ENCODE assay signal across 21 cellular contexts in the genomic region with DNA sequence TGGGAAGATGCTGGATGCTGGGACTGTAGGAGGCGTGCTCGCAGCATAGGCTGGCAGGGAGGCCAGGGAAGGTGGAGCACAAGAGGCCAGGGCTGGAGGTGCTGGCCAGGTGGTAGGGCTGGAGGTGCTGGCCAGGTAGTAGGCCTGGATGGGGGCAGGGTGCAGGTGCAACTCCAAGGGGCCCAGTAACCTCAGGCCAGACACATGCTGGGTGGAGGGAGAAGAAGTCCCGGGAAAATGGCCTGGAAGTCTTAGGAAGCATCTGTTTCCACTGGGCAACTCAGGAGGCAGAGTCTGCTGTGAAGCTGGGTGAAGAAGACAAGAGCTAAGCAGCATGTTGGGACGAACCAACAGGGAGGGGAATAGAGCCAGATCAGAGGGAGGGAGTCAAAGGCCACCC.
DNase-seq lines count a peak whose midpoint lies in the region; ATAC-seq lines count a peak whose summit lies in the region.
"Had no signal": no experiment of that assay in that cellular context is flagged by ENCODE, and none has a peak within 500 bp of the region (broad histone marks: within the 10 kb centered on the region; RNA-seq: fewer than 3 reads in every experiment).

No MANE protein-coding gene starts in this region.

- no peak overlapping the region for H4K8ac ChIP-seq in neuronal stem cell (ENCODE audit: low read depth, low read length)

- no peaks in the 10 kb centered on the region for H3K79me1 ChIP-seq in neuronal stem cell (ENCODE audit: low read depth, low read length)

- no peak overlapping the region for H4K91ac ChIP-seq in neuronal stem cell (ENCODE audit: low read depth, low read length, poor library complexity)

- H3K4me2 ChIP-seq in neuronal stem cell (ENCODE audit: insufficient read depth, low read length, poor library complexity, severe bottlenecking): no peak overlapping the region
- H3K4me2 ChIP-seq: BLaER1, GM23338 had no signal

- H2BK12ac ChIP-seq in neuronal stem cell (ENCODE audit: low read length): no peak overlapping the region

- peaks cover 0 to 2% of the 10 kb centered on the region in 2 donors for H3K4me1 ChIP-seq in neuronal stem cell (ENCODE audit: control insufficient read depth in 2 of 2, insufficient read depth in 1 of 2, low read depth in 1 of 2, low read length in 2 of 2)

- H3K27me3 Mint-ChIP-seq in activated CD8-positive, alpha-beta memory T cell treated with anti-CD3 and anti-CD28 coated beads, Interleukin-2, amount 10 ng/mL, durations not matched to agents 7 days and 5 days: no peaks in the 10 kb centered on the region
- no peaks in the 10 kb centered on the region for H3K27me3 Mint-ChIP-seq in stimulated activated naive CD8-positive, alpha-beta T cell treated with anti-CD3 and anti-CD28 coated beads, Interleukin-15, amount 100 ng/mL, for 72 hours

- H3K27ac Mint-ChIP-seq in activated CD8-positive, alpha-beta memory T cell treated with anti-CD3 and anti-CD28 coated beads, Interleukin-2, amount 10 ng/mL, durations not matched to agents 7 days and 5 days: no peak overlapping the region
- H3K27ac Mint-ChIP-seq in stimulated activated naive CD8-positive, alpha-beta T cell treated with anti-CD3 and anti-CD28 coated beads, Interleukin-15, amount 100 ng/mL, for 72 hours: peak overlapping the region; percentile 17 to 65
- H3K27ac Mint-ChIP-seq: GM23338, HFFc6 had no signal

- no peaks in the 10 kb centered on the region for H3K36me3 Mint-ChIP-seq in activated CD8-positive, alpha-beta memory T cell treated with anti-CD3 and anti-CD28 coated beads, Interleukin-2, amount 10 ng/mL, durations not matched to agents 7 days and 5 days

- H3K4me3 ChIP-seq in neuronal stem cell (ENCODE audit: low read length in 2 of 2): no peak overlapping the region
- H3K4me3 ChIP-seq: BLaER1, GM12878, GM23338 had no signal

- H3K23ac ChIP-seq in neuronal stem cell (ENCODE audit: low read depth, low read length, poor library complexity): no peak overlapping the region

- no peak overlapping the region for H2AK5ac ChIP-seq in neuronal stem cell (ENCODE audit: low read depth, low read length)

- H3K36me3 ChIP-seq in neuronal stem cell (replicated peaks in 1 of 2; ENCODE audit: control insufficient read depth in 2 of 2, insufficient read depth in 2 of 2, low read length in 2 of 2): no peaks in the 10 kb centered on the region
- H3K36me3 ChIP-seq: BLaER1 had no signal

- peak; percentile 19 for DNase-seq in activated CD8-positive, alpha-beta memory T cell treated with anti-CD3 and anti-CD28 coated beads, Interleukin-2, amount 10 ng/mL, durations not matched to agents 7 days and 5 days
- DNase-seq in activated CD8-positive, alpha-beta memory T cell treated with anti-CD3 and anti-CD28 coated beads, Interleukin-2, amount 50 U/mL, for 48 hours: no peak
- DNase-seq in stimulated activated naive CD8-positive, alpha-beta T cell treated with anti-CD3 and anti-CD28 coated beads, Interleukin-15, amount 100 ng/mL, for 72 hours: no peak
- no peak for DNase-seq in stimulated activated naive CD8-positive, alpha-beta T cell treated with anti-CD3 and anti-CD28 coated beads, Interleukin-15, Interleukin-2, amounts not matched to agents 100 U/mL and 50 U/mL, for 24 hours
- DNase-seq in neuronal stem cell (ENCODE audit: low spot score) (no peak), Right ventricle myocardium inferior (ENCODE audit: missing footprints) (no peak)
- DNase-seq: 8988T; CD8-positive, alpha-beta memory T cell; COR-L47; DMS 273 treated with DMSO at 0.1 percent for 48 hours; DMS53; DND-41; EL; H7; HFFc6 had no signal

- no peak overlapping the region for H3K14ac ChIP-seq in neuronal stem cell (ENCODE audit: low read length)

- ATAC-seq in activated CD8-positive, alpha-beta memory T cell treated with anti-CD3 and anti-CD28 coated beads, Interleukin-2, amount 10 ng/mL, durations not matched to agents 7 days and 5 days: no peak
- no peak for ATAC-seq in stimulated activated naive CD8-positive, alpha-beta T cell treated with anti-CD3 and anti-CD28 coated beads, Interleukin-15, amount 100 ng/mL, for 72 hours
- ATAC-seq in stimulated activated naive CD8-positive, alpha-beta T cell treated with anti-CD3 and anti-CD28 coated beads, Interleukin-15, Interleukin-2, amounts not matched to agents 100 U/mL and 50 U/mL, for 24 hours: no peak
- ATAC-seq in Right ventricle myocardium inferior (no peak), GM21529 (IDR thresholded peaks at IDR 0.05; ENCODE audit: unreplicated experiment) (no peak)
- ATAC-seq: GM12878, GM23338, HCT116 had no signal

- H3K18ac ChIP-seq in neuronal stem cell (ENCODE audit: low read length): peak overlapping the region; percentile 81

- no peak overlapping the region for H2BK120ac ChIP-seq in neuronal stem cell (ENCODE audit: low read depth, low read length)

- no peak overlapping the region for H2AFZ ChIP-seq in neuronal stem cell (ENCODE audit: low read length)
- H2AFZ ChIP-seq: GM23338 had no signal

- intact Hi-C loops in Right ventricle myocardium inferior (cut with DNase I): no loop called here

- no peaks in the 10 kb centered on the region for H3K27me3 ChIP-seq in neuronal stem cell (ENCODE audit: control insufficient read depth in 3 of 3, insufficient read depth in 3 of 3, low read depth in 1 of 3, low read length in 3 of 3)
- H3K27me3 ChIP-seq: BLaER1 had no signal

- CTCF ChIA-PET in activated CD8-positive, alpha-beta memory T cell treated with anti-CD3 and anti-CD28 coated beads, Interleukin-2, amount 10 ng/mL, durations not matched to agents 7 days and 5 days (lab: Charles Lee): no interaction called here

- no peak overlapping the region for H3K4me3 Mint-ChIP-seq in activated CD8-positive, alpha-beta memory T cell treated with anti-CD3 and anti-CD28 coated beads, Interleukin-2, amount 10 ng/mL, durations not matched to agents 7 days and 5 days
- no peak overlapping the region for H3K4me3 Mint-ChIP-seq in stimulated activated naive CD8-positive, alpha-beta T cell treated with anti-CD3 and anti-CD28 coated beads, Interleukin-15, amount 100 ng/mL, for 72 hours
- H3K4me3 Mint-ChIP-seq: GM23338, HFFc6 had no signal

- H3K9me3 ChIP-seq in neuronal stem cell (replicated peaks in 1 of 2; ENCODE audit: control insufficient read depth in 2 of 2, insufficient read depth in 1 of 2, low read depth in 1 of 2, low read length in 2 of 2): no peaks in the 10 kb centered on the region
- H3K9me3 ChIP-seq: BLaER1 had no signal

- no peaks in the 10 kb centered on the region for H3K9me3 Mint-ChIP-seq in activated CD8-positive, alpha-beta memory T cell treated with anti-CD3 and anti-CD28 coated beads, Interleukin-2, amount 10 ng/mL, durations not matched to agents 7 days and 5 days (ENCODE audit: low read depth)
- H3K9me3 Mint-ChIP-seq in stimulated activated naive CD8-positive, alpha-beta T cell treated with anti-CD3 and anti-CD28 coated beads, Interleukin-15, amount 100 ng/mL, for 72 hours: no peaks in the 10 kb centered on the region
- H3K9me3 Mint-ChIP-seq: CD8-positive, alpha-beta memory T cell; GM23338 had no signal

- no peak overlapping the region for H3K27ac ChIP-seq in neuronal stem cell (replicated peaks; ENCODE audit: low read length)
- H3K27ac ChIP-seq: BLaER1, HL-60 had no signal

- WGBS in neuronal stem cell (ENCODE audit: extremely low coverage in 2 of 2, insufficient read length in 2 of 2, insufficient replicate concordance in 1 of 2), 2 donors: no CpG with 5 or more reads among the region's 4 CpGs

- no peaks in the 10 kb centered on the region for H3K4me1 Mint-ChIP-seq in activated CD8-positive, alpha-beta memory T cell treated with anti-CD3 and anti-CD28 coated beads, Interleukin-2, amount 10 ng/mL, durations not matched to agents 7 days and 5 days
- H3K4me1 Mint-ChIP-seq in stimulated activated naive CD8-positive, alpha-beta T cell treated with anti-CD3 and anti-CD28 coated beads, Interleukin-15, amount 100 ng/mL, for 72 hours: peaks cover 14% of the 10 kb centered on the region
- H3K4me1 Mint-ChIP-seq: CD8-positive, alpha-beta memory T cell; GM23338 had no signal

- H2BK5ac ChIP-seq in neuronal stem cell (ENCODE audit: low read length): no peak overlapping the region

- no peak overlapping the region for H3K9ac ChIP-seq in neuronal stem cell (ENCODE audit: low read depth, low read length, poor library complexity)
- H3K9ac ChIP-seq: BLaER1 had no signal

- no peak overlapping the region for H3K4ac ChIP-seq in neuronal stem cell (ENCODE audit: low read length)

- H2BK15ac ChIP-seq in neuronal stem cell (ENCODE audit: low read length): no peak overlapping the region
